In the genomic region with DNA sequence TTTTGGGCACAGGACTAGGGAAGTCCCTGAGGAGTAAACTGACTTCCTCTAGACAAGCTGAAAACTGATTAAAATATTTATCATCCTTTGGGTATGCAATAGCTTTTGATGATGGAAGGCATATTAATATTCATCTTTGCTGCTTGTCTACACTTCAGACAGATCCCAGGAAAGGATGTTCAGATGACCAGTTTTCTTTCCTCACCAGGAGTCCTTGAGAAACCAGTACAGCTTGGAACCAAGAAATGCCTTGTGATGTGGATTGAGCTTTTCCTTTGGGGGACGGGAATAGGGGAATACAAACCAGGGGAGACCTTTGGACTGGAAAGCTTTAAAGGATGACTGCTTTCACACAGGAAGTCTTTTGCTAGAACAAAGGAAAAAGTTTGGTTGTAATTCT, we compare ENCODE assay signal across 30 cellular contexts.
DNase-seq lines count a peak whose midpoint lies in the region; ATAC-seq, FAIRE-seq and TF ChIP-seq lines count a peak whose summit lies in the region.
"Had no signal": no experiment of that assay in that cellular context is flagged by ENCODE, and none has a peak within 500 bp of the region (broad histone marks: within the 10 kb centered on the region; RNA-seq: fewer than 3 reads in every experiment).

No MANE protein-coding gene starts in this region.

- H3K18ac ChIP-seq in mesendoderm (ENCODE audit: low read length) = no peak overlapping the region

- peaks cover 72% of the 10 kb centered on the region for H3K4me1 Mint-ChIP-seq in Caco-2 (ENCODE audit: low read depth, unreplicated experiment)
- peaks cover 11% of the 10 kb centered on the region for H3K4me1 Mint-ChIP-seq in central memory CD8-positive, alpha-beta T cell
- H3K4me1 Mint-ChIP-seq: stimulated activated naive B cell treated with anti-CD40 and anti-IgM and Interleukin-4, amounts not matched to agents 10 μg/mL and 1 μg/mL and 100 μg/mL, for 72 hours had no signal

- no peaks in the 10 kb centered on the region; the same call in 1 of the 2 replicates for H3K36me3 ChIP-seq in ACC112 (ENCODE audit: insufficient read depth, low read length)
- H3K36me3 ChIP-seq in Caco-2 (ENCODE audit: control insufficient read depth, insufficient read depth, low read length) = no peaks in the 10 kb centered on the region
- no peaks in the 10 kb centered on the region for H3K36me3 ChIP-seq in mesendoderm (ENCODE audit: control insufficient read depth, insufficient read depth, low read length)
- H3K36me3 ChIP-seq: neutrophil, upper lobe of left lung had no signal

- CTCF ChIA-PET in Caco-2 (lab: Charles Lee) = interaction anchor here (0.5 to 0.9 kb wide), 2 partner anchors 19 to 350 kb away, joined by 4 read pairs; no protein-coding TSS in a partner anchor

- H3K27ac ChIP-seq in ACC112 (ENCODE audit: low read depth, low read length) (peak overlapping the region; percentile 24), mesendoderm (ENCODE audit: low read depth, low read length) (no peak overlapping the region)
- H3K27ac ChIP-seq: heart right ventricle, neutrophil, upper lobe of left lung had no signal

- intact Hi-C loops in Caco-2 (cut with micrococcal nuclease; ENCODE audit: unreplicated experiment) = loop anchor here (1.0 to 10.0 kb wide), 5 partner anchors 19 to 915 kb away; no protein-coding TSS in a partner anchor
- intact Hi-C loops in left colon (cut with DNase I, micrococcal nuclease) = no loop called here

- no peak overlapping the region for H3K23ac ChIP-seq in mesendoderm (ENCODE audit: low read length)

- no peak overlapping the region for H4K8ac ChIP-seq in mesendoderm (ENCODE audit: low read depth, low read length)

- no peak overlapping the region for H2BK5ac ChIP-seq in mesendoderm (ENCODE audit: low read length)

- no peak overlapping the region for H2AFZ ChIP-seq in ACC112 (ENCODE audit: low read length, unreplicated experiment)

- no peak overlapping the region for H2AK5ac ChIP-seq in mesendoderm (ENCODE audit: low read length)

- H3K4me3 ChIP-seq in ACC112 (ENCODE audit: low read depth, low read length) (no peak overlapping the region), Caco-2 (ENCODE audit: low read depth, low read length) (no peak overlapping the region), mesendoderm (ENCODE audit: low read length) (no peak overlapping the region)
- H3K4me3 ChIP-seq: heart right ventricle, upper lobe of left lung had no signal

- no peaks in the 10 kb centered on the region for H3K79me1 ChIP-seq in mesendoderm (ENCODE audit: low read length)

- H3K4ac ChIP-seq in mesendoderm (ENCODE audit: low read depth, low read length) = no peak overlapping the region

- H3K9me3 Mint-ChIP-seq in Caco-2 (ENCODE audit: unreplicated experiment) = no peaks in the 10 kb centered on the region
- H3K9me3 Mint-ChIP-seq in central memory CD8-positive, alpha-beta T cell = no peaks in the 10 kb centered on the region
- H3K9me3 Mint-ChIP-seq: CD4-positive, alpha-beta T cell; H9; memory B cell; stimulated activated naive B cell treated with anti-CD40 and anti-IgM and Interleukin-4, amounts not matched to agents 10 μg/mL and 1 μg/mL and 100 μg/mL, for 72 hours had no signal

- no peak overlapping the region for H3K4me2 ChIP-seq in mesendoderm (ENCODE audit: low read length)

- H3K4me3 Mint-ChIP-seq in Caco-2 (ENCODE audit: unreplicated experiment) = peak overlapping the region; percentile 27
- no peak overlapping the region for H3K4me3 Mint-ChIP-seq in central memory CD8-positive, alpha-beta T cell
- H3K4me3 Mint-ChIP-seq: activated CD4-positive, alpha-beta T cell treated with anti-CD3 and anti-CD28 coated beads for 36 hours; activated CD8-positive, alpha-beta T cell treated with anti-CD3 and anti-CD28 coated beads, Interleukin-2, amount 10 ng/mL, durations not matched to agents 7 days and 5 days; CD4-positive, alpha-beta T cell; H9; memory B cell; stimulated activated naive B cell treated with anti-CD40 and anti-IgM and Interleukin-4, amounts not matched to agents 10 μg/mL and 1 μg/mL and 100 μg/mL, for 72 hours had no signal

- no peak overlapping the region for H4K5ac ChIP-seq in mesendoderm (ENCODE audit: low read length)

- no peaks in the 10 kb centered on the region for H3K27me3 ChIP-seq in ACC112 (ENCODE audit: insufficient read depth, low read length)
- no peaks in the 10 kb centered on the region for H3K27me3 ChIP-seq in Caco-2 (replicated peaks; ENCODE audit: control insufficient read depth, insufficient read depth, low read length)
- H3K27me3 ChIP-seq in mesendoderm (ENCODE audit: insufficient read depth, low read length, poor library complexity) = no peaks in the 10 kb centered on the region
- H3K27me3 ChIP-seq: heart right ventricle, neutrophil, upper lobe of left lung had no signal

- no peak overlapping the region for H3K56ac ChIP-seq in mesendoderm (ENCODE audit: low read length)

- peak overlapping the region; percentile 24 for H3K27ac Mint-ChIP-seq in Caco-2 (ENCODE audit: unreplicated experiment)
- H3K27ac Mint-ChIP-seq in central memory CD8-positive, alpha-beta T cell (ENCODE audit: low read depth) = peak overlapping the region; percentile 9
- H3K27ac Mint-ChIP-seq: activated CD4-positive, alpha-beta T cell treated with anti-CD3 and anti-CD28 coated beads for 36 hours; activated CD8-positive, alpha-beta T cell treated with anti-CD3 and anti-CD28 coated beads, Interleukin-2, amount 10 ng/mL, durations not matched to agents 7 days and 5 days; CD4-positive, alpha-beta T cell; memory B cell; progenitor cell of endocrine pancreas; stimulated activated naive B cell treated with anti-CD40 and anti-IgM and Interleukin-4, amounts not matched to agents 10 μg/mL and 1 μg/mL and 100 μg/mL, for 72 hours had no signal

- H3K27me3 Mint-ChIP-seq in Caco-2 (ENCODE audit: insufficient read depth, unreplicated experiment) = no peaks in the 10 kb centered on the region
- H3K27me3 Mint-ChIP-seq in central memory CD8-positive, alpha-beta T cell = no peaks in the 10 kb centered on the region
- H3K27me3 Mint-ChIP-seq: activated CD4-positive, alpha-beta T cell treated with anti-CD3 and anti-CD28 coated beads for 36 hours; CD4-positive, alpha-beta T cell; memory B cell; stimulated activated naive B cell treated with anti-CD40 and anti-IgM and Interleukin-4, amounts not matched to agents 10 μg/mL and 1 μg/mL and 100 μg/mL, for 72 hours had no signal

- no CpG with 5 or more reads among the region's 1 CpG for WGBS in mesendoderm (ENCODE audit: extremely low coverage, insufficient coverage, low lambda C conversion rate)

- H3K79me2 ChIP-seq in ACC112 (ENCODE audit: control insufficient read depth, insufficient read depth, low read length, unreplicated experiment) (no peaks in the 10 kb centered on the region), mesendoderm (ENCODE audit: control insufficient read depth, insufficient read depth, low read length) (no peaks in the 10 kb centered on the region)

- no peak for ATAC-seq in central memory CD8-positive, alpha-beta T cell (replicated peaks; ENCODE audit: extremely low read depth, poor library complexity, severe bottlenecking)
- peak; percentile 34 for ATAC-seq in left colon
- ATAC-seq: activated CD4-positive, alpha-beta T cell treated with anti-CD3 and anti-CD28 coated beads for 36 hours; activated CD8-positive, alpha-beta T cell treated with anti-CD3 and anti-CD28 coated beads, Interleukin-2, amount 10 ng/mL, durations not matched to agents 7 days and 5 days; stimulated activated naive B cell treated with anti-CD40 and anti-IgM and Interleukin-4, amounts not matched to agents 10 μg/mL and 1 μg/mL and 100 μg/mL, for 72 hours had no signal

- H2BK120ac ChIP-seq in mesendoderm (ENCODE audit: low read depth, low read length) = no peak overlapping the region

- TF ChIP-seq POLR2A in GM12891 (IDR thresholded peaks at IDR 0.05; ENCODE audit: low read depth, low read length) = no peak

- no peak for TF ChIP-seq CTCF in Caco-2 (IDR thresholded peaks at IDR 0.05; ENCODE audit: insufficient read depth in 1 of 2, low read depth in 1 of 2, low read length in 1 of 2, severe bottlenecking in 1 of 2, unreplicated experiment in 1 of 2)

- no peak overlapping the region for H2BK15ac ChIP-seq in mesendoderm (replicated peaks; ENCODE audit: low read depth)

- H3K4me1 ChIP-seq in ACC112 (ENCODE audit: control insufficient read depth, insufficient read depth, low read length, unreplicated experiment) (peaks cover 12% of the 10 kb centered on the region), Caco-2 (peaks cover 70% of the 10 kb centered on the region), mesendoderm (ENCODE audit: control insufficient read depth, low read depth, low read length) (peaks cover 3% of the 10 kb centered on the region)

- FAIRE-seq in GM12891 (lab: Jason Lieb, UNC) = no peak
- FAIRE-seq: endothelial cell of umbilical vein, G401.6, HTR-8/SVneo had no signal

- no peaks in the 10 kb centered on the region for H3K9me3 ChIP-seq in Caco-2
- H3K9me3 ChIP-seq: neutrophil, upper lobe of left lung had no signal

- POLR2A ChIA-PET in Caco-2 (lab: Charles Lee) = interaction anchor here (0.8 kb wide), 1 partner anchor 15 kb away, joined by 3 read pairs; no protein-coding TSS in a partner anchor

- no TSS peak for BruUV-seq in Caco-2 (replicated peaks; lab: Mats Ljungman, UMichigan)

- DNase-seq in Caco-2 (peak; percentile 43 to 44), left colon (no peak), NCI-H2227 (lab: John Stamatoyannopoulos, UW; ENCODE audit: unreplicated experiment) (no peak), mesendoderm (no peak), GM12891 (ENCODE audit: insufficient read length, low spot score) (no peak)
- no peak for DNase-seq in central memory CD8-positive, alpha-beta T cell (ENCODE audit: low spot score in 2 of 2)
- DNase-seq: activated CD4-positive, alpha-beta T cell treated with anti-CD3 and anti-CD28 coated beads for 36 hours; activated CD8-positive, alpha-beta T cell treated with anti-CD3 and anti-CD28 coated beads, Interleukin-2, amount 10 ng/mL, durations not matched to agents 7 days and 5 days; activated effector memory CD4-positive, alpha-beta T cell treated with Interleukin-2 at 50 U/mL for 16 hours; CD4-positive, alpha-beta T cell; DMS 273 treated with DMSO at 0.1 percent for 48 hours; H9; heart right ventricle; KBM-7; kidney glomerular epithelial cell; MM.1S; NCI-H2029 treated with DMSO at 0.1 percent for 48 hours; NCI-H748 treated with DMSO at 0.1 percent for 48 hours; RPMI8226; stimulated activated CD4-positive, alpha-beta T cell treated with anti-CD3 and anti-CD28 coated beads, Interleukin-15, amount 100 ng/mL, for 24 hours; stimulated activated naive B cell treated with anti-CD40 and anti-IgM and Interleukin-4, amounts not matched to agents 10 μg/mL and 1 μg/mL and 100 μg/mL, for 72 hours; T-helper 2 cell; upper lobe of left lung had no signal

- no peak overlapping the region for H3K9ac ChIP-seq in mesendoderm (ENCODE audit: low read length)

- H3K36me3 Mint-ChIP-seq in Caco-2 (ENCODE audit: insufficient read depth, unreplicated experiment) = no peaks in the 10 kb centered on the region
- peaks cover 6% of the 10 kb centered on the region for H3K36me3 Mint-ChIP-seq in central memory CD8-positive, alpha-beta T cell (ENCODE audit: insufficient read depth)

TF ChIP-seq in GM12891, 5 proteins besides CTCF, POLR2A, EP300 and RAD21 (continues in another document):
- no peak for TF ChIP-seq SPI1 (IDR thresholded peaks at IDR 0.05; ENCODE audit: low read depth, low read length)
- TF ChIP-seq PAX5 (IDR thresholded peaks at IDR 0.05; ENCODE audit: insufficient read depth, low read length, severe bottlenecking) = no peak
- TF ChIP-seq POU2F2 (IDR thresholded peaks at IDR 0.05; ENCODE audit: low read depth, low read length) = no peak
- no peak for TF ChIP-seq POLR2AphosphoS5 (IDR thresholded peaks at IDR 0.05; ENCODE audit: low read depth, low read length)

Comparison
In these comparisons a context has a peak if more than half of its experiments do, and no peak if none do; other contexts are left out.
1. DNase-seq: peak in Caco-2 (2 of 2); none in central memory CD8-positive, alpha-beta T cell (0 of 2), left colon (0 of 2), NCI-H2227 (single experiment), mesendoderm (single experiment) and GM12891 (single experiment).